Comparison of ENCODE assay signal across 14 cellular contexts in genomic region chr17:78823282-78824046, GRCh38. TPM values are rescaled to one million over a fixed set of nuclear protein-coding genes. Genes with fewer than 3 reads are reported as not detected.
DNase-seq lines count a peak whose midpoint lies in the region; ATAC-seq and TF ChIP-seq lines count a peak whose summit lies in the region.
"Had no signal": no experiment of that assay in that cellular context is flagged by ENCODE, and none has a peak within 500 bp of the region (broad histone marks: within the 10 kb centered on the region; RNA-seq: fewer than 3 reads in every experiment).

No MANE protein-coding gene starts in this region.

- peak; percentile 5 for DNase-seq in activated naive CD4-positive, alpha-beta T cell treated with anti-CD3 and anti-CD28 coated beads, Interleukin-2, amount 10 ng/mL, durations not matched to agents 7 days and 5 days
- no peak for DNase-seq in activated naive CD4-positive, alpha-beta T cell treated with anti-CD3 and anti-CD28 coated beads, Interleukin-2, amount 50 U/mL, for 16 hours
- DNase-seq in OCI-LY7 (ENCODE audit: low spot score) (no peak), endothelial cell (ENCODE audit: low spot score) (no peak), dedifferentiated amniotic fluid mesenchymal stem cell (ENCODE audit: extremely low spot score) (no peak), SIG-M5 (lab: John Stamatoyannopoulos, UW) (no peak)
- no peak for DNase-seq in stimulated activated effector memory CD8-positive, alpha-beta T cell treated with anti-CD3 and anti-CD28 coated beads, Interleukin-12 subunit alpha, Interleukin-12 subunit beta, amount 100 ng/mL, for 72 hours (ENCODE audit: low spot score in 2 of 2)
- DNase-seq: activated CD4-positive, CD25-positive, alpha-beta regulatory T cell; activated gamma-delta T cell treated with Interleukin-2 at 50 U/mL for 16 hours; naive B cell; NCI-H1105; NCI-H524; SHP77 treated with DMSO at 0.1 percent for 48 hours had no signal

- no peaks in the 10 kb centered on the region for H3K27me3 Mint-ChIP-seq in activated naive CD4-positive, alpha-beta T cell treated with anti-CD3 and anti-CD28 coated beads, Interleukin-2, amount 10 ng/mL, durations not matched to agents 7 days and 5 days
- peaks cover 7% of the 10 kb centered on the region for H3K27me3 Mint-ChIP-seq in endothelial cell (ENCODE audit: unreplicated experiment)
- H3K27me3 Mint-ChIP-seq: naive B cell had no signal

- CTCF ChIA-PET in activated naive CD4-positive, alpha-beta T cell treated with anti-CD3 and anti-CD28 coated beads, Interleukin-2, amount 10 ng/mL, durations not matched to agents 7 days and 5 days (lab: Charles Lee): interaction anchor here (0.6 kb wide), 1 partner anchor 112 kb away, joined by 3 read pairs; no protein-coding TSS in a partner anchor
- CTCF ChIA-PET in OCI-LY7 (lab: Charles Lee; ENCODE audit: unreplicated experiment): no interaction called here

- TF ChIP-seq CTCF in OCI-LY7 (conservative IDR thresholded peaks at IDR 0.05; ENCODE audit: low read length) (peak; percentile 69), endothelial cell (IDR thresholded peaks at IDR 0.05; ENCODE audit: unreplicated experiment) (peak; percentile 51)

- H3K79me2 ChIP-seq in OCI-LY7 (ENCODE audit: insufficient read depth, low read depth, low read length): no peaks in the 10 kb centered on the region

- H3K9me3 Mint-ChIP-seq in activated naive CD4-positive, alpha-beta T cell treated with anti-CD3 and anti-CD28 coated beads, Interleukin-2, amount 10 ng/mL, durations not matched to agents 7 days and 5 days: no peaks in the 10 kb centered on the region
- H3K9me3 Mint-ChIP-seq in endothelial cell (ENCODE audit: unreplicated experiment): no peaks in the 10 kb centered on the region
- H3K9me3 Mint-ChIP-seq in stimulated activated effector memory CD8-positive, alpha-beta T cell treated with anti-CD3 and anti-CD28 coated beads, Interleukin-12 subunit alpha, Interleukin-12 subunit beta, amount 100 ng/mL, for 72 hours: no peaks in the 10 kb centered on the region

- H3K9me2 ChIP-seq in OCI-LY7 (ENCODE audit: insufficient read depth, low read length): no peaks in the 10 kb centered on the region

- POLR2A ChIA-PET in OCI-LY7 (lab: Charles Lee): interaction anchor here (0.8 kb wide), 1 partner anchor 8 kb away, joined by 3 read pairs; no protein-coding TSS in a partner anchor

- peaks cover 83% of the 10 kb centered on the region for H3K36me3 Mint-ChIP-seq in activated naive CD4-positive, alpha-beta T cell treated with anti-CD3 and anti-CD28 coated beads, Interleukin-2, amount 10 ng/mL, durations not matched to agents 7 days and 5 days
- peaks cover 66% of the 10 kb centered on the region for H3K36me3 Mint-ChIP-seq in endothelial cell (ENCODE audit: low read depth, unreplicated experiment)
- peaks cover 100% of the 10 kb centered on the region for H3K36me3 Mint-ChIP-seq in stimulated activated effector memory CD8-positive, alpha-beta T cell treated with anti-CD3 and anti-CD28 coated beads, Interleukin-12 subunit alpha, Interleukin-12 subunit beta, amount 100 ng/mL, for 72 hours

- no peaks in the 10 kb centered on the region for H3K9me3 ChIP-seq in OCI-LY7 (ENCODE audit: low read length)

- peaks cover 57% of the 10 kb centered on the region for H3K4me1 Mint-ChIP-seq in activated naive CD4-positive, alpha-beta T cell treated with anti-CD3 and anti-CD28 coated beads, Interleukin-2, amount 10 ng/mL, durations not matched to agents 7 days and 5 days
- H3K4me1 Mint-ChIP-seq in endothelial cell (ENCODE audit: unreplicated experiment): peaks cover 56% of the 10 kb centered on the region
- peaks cover 51% of the 10 kb centered on the region for H3K4me1 Mint-ChIP-seq in stimulated activated effector memory CD8-positive, alpha-beta T cell treated with anti-CD3 and anti-CD28 coated beads, Interleukin-12 subunit alpha, Interleukin-12 subunit beta, amount 100 ng/mL, for 72 hours

- H3K4me2 ChIP-seq in OCI-LY7 (ENCODE audit: low read length): no peak overlapping the region

- H3K4me3 Mint-ChIP-seq in activated naive CD4-positive, alpha-beta T cell treated with anti-CD3 and anti-CD28 coated beads, Interleukin-2, amount 10 ng/mL, durations not matched to agents 7 days and 5 days: no peak overlapping the region
- H3K4me3 Mint-ChIP-seq in endothelial cell (ENCODE audit: unreplicated experiment): peak overlapping the region; percentile 23
- no peak overlapping the region for H3K4me3 Mint-ChIP-seq in stimulated activated effector memory CD8-positive, alpha-beta T cell treated with anti-CD3 and anti-CD28 coated beads, Interleukin-12 subunit alpha, Interleukin-12 subunit beta, amount 100 ng/mL, for 72 hours

- no peak overlapping the region for H3K27ac ChIP-seq in OCI-LY7 (ENCODE audit: low read depth, low read length, poor library complexity, severe bottlenecking)

- H3K36me3 ChIP-seq in OCI-LY7 (ENCODE audit: insufficient read depth, low read length): peaks cover 95% of the 10 kb centered on the region

- H3K4me3 ChIP-seq in OCI-LY7 (ENCODE audit: low read depth, low read length, poor library complexity, severe bottlenecking): no peak overlapping the region

- intact Hi-C loops in OCI-LY7 (cut with micrococcal nuclease; ENCODE audit: unreplicated experiment): no loop called here

- H3K4me1 ChIP-seq in OCI-LY7 (ENCODE audit: insufficient read depth, low read length, poor library complexity, severe bottlenecking): no peaks in the 10 kb centered on the region

- BruUV-seq in OCI-LY7 (replicated peaks; lab: Mats Ljungman, UMichigan): no TSS peak

- ATAC-seq in stimulated activated effector memory CD8-positive, alpha-beta T cell treated with anti-CD3 and anti-CD28 coated beads, Interleukin-12 subunit alpha, Interleukin-12 subunit beta, amount 100 ng/mL, for 72 hours: no peak
- no peak for ATAC-seq in HG02884 (IDR thresholded peaks at IDR 0.05; ENCODE audit: unreplicated experiment)

- H4K20me1 ChIP-seq in OCI-LY7 (ENCODE audit: insufficient read depth, low read length): 0 out of 2 replicates have a peak, but pooled peaks cover 3% of the 10 kb centered on the region

- H3K27ac Mint-ChIP-seq in activated naive CD4-positive, alpha-beta T cell treated with anti-CD3 and anti-CD28 coated beads, Interleukin-2, amount 10 ng/mL, durations not matched to agents 7 days and 5 days: peak overlapping the region; percentile 81
- H3K27ac Mint-ChIP-seq in endothelial cell (ENCODE audit: unreplicated experiment): peak overlapping the region; percentile 67
- H3K27ac Mint-ChIP-seq in stimulated activated effector memory CD8-positive, alpha-beta T cell treated with anti-CD3 and anti-CD28 coated beads, Interleukin-12 subunit alpha, Interleukin-12 subunit beta, amount 100 ng/mL, for 72 hours: peak overlapping the region; percentile 87

- no peak overlapping the region for H2AFZ ChIP-seq in OCI-LY7 (ENCODE audit: low read length)

RNA-seq across cellular contexts. Expression of gene USP36, which starts 17.1 kb away (rescaled TPM):
- 46.6 and 47.2 TPM in 2 replicates for total RNA-seq in OCI-LY7 (2014; rRNA removed; shearing (Covaris generic))
- 113 and 144 TPM in 2 replicates for total RNA-seq in OCI-LY7 (2022)
- total RNA-seq in endothelial cell (ENCODE audit: unreplicated experiment): 56.7 TPM

RNA-seq across cellular contexts. Expression of gene CYTH1, which starts 41.4 kb away (rescaled TPM):
- 73.0 and 88.1 TPM in 2 replicates for total RNA-seq in OCI-LY7 (2014; rRNA removed; shearing (Covaris generic))
- 148 and 156 TPM in 2 replicates for total RNA-seq in OCI-LY7 (2022)
- 73.3 TPM for total RNA-seq in endothelial cell (ENCODE audit: unreplicated experiment)
